ENCODE assay signal across 22 cellular contexts in genomic region chr1:226524547-226524946, GRCh38. TPM values are rescaled to one million over a fixed set of nuclear protein-coding genes. Genes with fewer than 3 reads are reported as not detected.
A peak's percentile ranks its signal among the peaks of the same experiment; 100 is the strongest.
DNase-seq lines count a peak whose midpoint lies in the region; ATAC-seq, FAIRE-seq and TF ChIP-seq lines count a peak whose summit lies in the region.
"Had no signal": no experiment of that assay in that cellular context is flagged by ENCODE, and none has a peak within 500 bp of the region (broad histone marks: within the 10 kb centered on the region; RNA-seq: fewer than 3 reads in every experiment).

No MANE protein-coding gene starts in this region.

- FAIRE-seq in H1 (lab: Jason Lieb, UNC), result no peak
- FAIRE-seq: A549, D721Med, G401.6, GM12891 had no signal

- H3K27ac ChIP-seq in left ventricle myocardium inferior (replicated peaks), result peak overlapping the region; percentile 48
- H3K27ac ChIP-seq in H1 (ENCODE audit: low read depth, low read length), result no peak overlapping the region
- peak overlapping the region; percentile 77 for H3K27ac ChIP-seq in suprapubic skin
- H3K27ac ChIP-seq: 22Rv1; A549; BLaER1 treated with 17β-estradiol and CSF1 and Interleukin-3, amounts not matched to agents 10 nM and 100 nM; C4-2B had no signal

- H3K9me3 ChIP-seq in left ventricle myocardium inferior (replicated peaks) (peaks cover 6% of the 10 kb centered on the region), H1 (ENCODE audit: insufficient read depth in 2 of 2, low read depth in 1 of 2, low read length in 1 of 2) (no peaks in the 10 kb centered on the region; a peak in 1 of 4 replicates), suprapubic skin (no peaks in the 10 kb centered on the region)
- H3K9me3 ChIP-seq: A549, Caco-2 had no signal

- CTCF ChIA-PET in H1 (lab: Charles Lee; ENCODE audit: partially characterized antibody), result interaction anchor here (1.0 to 5.6 kb wide), 8 partner anchors 13 to 333 kb away, joined by 3 to 34 read pairs (median 4); partner anchors contain the start of gene STUM

- no peak overlapping the region for H3K4ac ChIP-seq in H1 (replicated peaks; ENCODE audit: insufficient read length, low read depth, low read length)

- no peak overlapping the region for H4K91ac ChIP-seq in H1 (replicated peaks; ENCODE audit: insufficient read length, low read length)

- no peak overlapping the region for H3K14ac ChIP-seq in H1 (ENCODE audit: insufficient read length)

- TF ChIP-seq RAD21 in H1 (IDR thresholded peaks at IDR 0.05 in 1 of 2, conservative IDR thresholded peaks at IDR 0.05 in 1 of 2; ENCODE audit: low read depth in 2 of 2, low read length in 2 of 2), result no peak

- H3K4me3 ChIP-seq in left ventricle myocardium inferior (no peak overlapping the region), H1 (ENCODE audit: extremely low read depth in 1 of 4, insufficient read depth in 2 of 4, low read depth in 3 of 4, low read length in 4 of 4) (no peak overlapping the region), suprapubic skin (no peak overlapping the region)
- H3K4me3 ChIP-seq: A549; BLaER1 treated with 17β-estradiol and CSF1 and Interleukin-3, amounts not matched to agents 10 nM and 100 nM had no signal

- H2AFZ ChIP-seq in H1 (ENCODE audit: low read length), result no peak overlapping the region

- no peak overlapping the region for H4K5ac ChIP-seq in H1 (ENCODE audit: insufficient read length, low read depth, low read length)

- no peaks in the 10 kb centered on the region for H3K79me2 ChIP-seq in H1 (ENCODE audit: control insufficient read depth in 1 of 2, insufficient read depth in 2 of 2, low read length in 2 of 2)

- H3K4me2 ChIP-seq in H1 (ENCODE audit: insufficient read depth in 1 of 2, low read depth in 2 of 2, low read length in 2 of 2), result no peak overlapping the region
- H3K4me2 ChIP-seq: A549; BLaER1 treated with 17β-estradiol and CSF1 and Interleukin-3, amounts not matched to agents 10 nM and 100 nM had no signal

- H2BK12ac ChIP-seq in H1 (ENCODE audit: low read depth, low read length), result no peak overlapping the region

- no peak overlapping the region for H2BK20ac ChIP-seq in H1 (ENCODE audit: low read length)

- H2BK15ac ChIP-seq in H1 (ENCODE audit: low read length), result no peak overlapping the region

- no peaks in the 10 kb centered on the region for H4K20me1 ChIP-seq in H1 (replicated peaks in 1 of 2; ENCODE audit: control insufficient read depth in 1 of 2, insufficient read depth in 2 of 2, low read length in 2 of 2)
- H4K20me1 ChIP-seq: BLaER1 treated with 17β-estradiol and CSF1 and Interleukin-3, amounts not matched to agents 10 nM and 100 nM had no signal

- no peak overlapping the region for H2BK5ac ChIP-seq in H1 (ENCODE audit: low read depth, low read length)

- TF ChIP-seq EP300 in H1 (IDR thresholded peaks at IDR 0.05; ENCODE audit: borderline replicate concordance in 1 of 2, low read depth in 2 of 2, low read length in 2 of 2) (no peak), suprapubic skin (IDR thresholded peaks at IDR 0.05) (no peak)

- H3K23ac ChIP-seq in H1 (ENCODE audit: insufficient read length), result no peak overlapping the region

- DNase-seq in left ventricle myocardium inferior (no peak), Right ventricle myocardium superior (no peak), H1 (ENCODE audit: low read depth in 1 of 2, low spot score in 2 of 2) (no peak), suprapubic skin (ENCODE audit: low spot score in 2 of 2) (no peak), NCI-H187 (lab: John Stamatoyannopoulos, UW) (no peak), hypothalamus (lab: John Stamatoyannopoulos, UW) (no peak)
- DNase-seq: AML-193; Caco-2; Calu3; CD4-positive, alpha-beta T cell; CD8-positive, alpha-beta T cell; DMS79 treated with DMSO at 0.1 percent for 48 hours; GF-D8 had no signal

- H2BK120ac ChIP-seq in H1 (replicated peaks; ENCODE audit: low read depth, low read length), result no peak overlapping the region

- intact Hi-C loops in left ventricle myocardium inferior (cut with micrococcal nuclease), result no loop called here
- intact Hi-C loops in Right ventricle myocardium superior (cut with DNase I), result no loop called here

- H3K4me1 ChIP-seq in left ventricle myocardium inferior (peaks cover 26% of the 10 kb centered on the region), H1 (replicated peaks in 1 of 4; ENCODE audit: control insufficient read depth in 3 of 4, insufficient read depth in 4 of 4, low read length in 3 of 4) (peaks cover 4 to 15% (median 10%) of the 10 kb centered on the region in 4 experiments), suprapubic skin (no peaks in the 10 kb centered on the region)
- H3K4me1 ChIP-seq: A549, Caco-2 had no signal

- H3K9ac ChIP-seq in H1 (replicated peaks in 1 of 4; ENCODE audit: extremely low read depth in 1 of 4, low read depth in 3 of 4, low read length in 3 of 4), result no peak overlapping the region
- H3K9ac ChIP-seq: BLaER1 treated with 17β-estradiol and CSF1 and Interleukin-3, amounts not matched to agents 10 nM and 100 nM had no signal

- H3K23me2 ChIP-seq in H1 (ENCODE audit: low read depth, low read length), result no peaks in the 10 kb centered on the region

- H3K27me3 ChIP-seq in left ventricle myocardium inferior (ENCODE audit: low read depth) (no peaks in the 10 kb centered on the region), H1 (replicated peaks in 1 of 4; ENCODE audit: control insufficient read depth in 3 of 4, extremely low read depth in 1 of 4, insufficient read depth in 3 of 4, low read length in 3 of 4) (no peaks in the 10 kb centered on the region; a peak in 1 of 7 replicates), suprapubic skin (peaks cover 5% of the 10 kb centered on the region)
- H3K27me3 ChIP-seq: BLaER1 treated with 17β-estradiol and CSF1 and Interleukin-3, amounts not matched to agents 10 nM and 100 nM had no signal

- POLR2A ChIA-PET in H1 (lab: Charles Lee; ENCODE audit: partially characterized antibody), result interaction anchor here (1.1 kb wide), 1 partner anchor 9 kb away, joined by 3 read pairs; no protein-coding TSS in a partner anchor

- no peak overlapping the region for H3K18ac ChIP-seq in H1 (ENCODE audit: extremely low read depth, low read length)

- no peak overlapping the region for H3K56ac ChIP-seq in H1 (replicated peaks; ENCODE audit: insufficient read length, low read depth, low read length)

- ATAC-seq in Right ventricle myocardium superior (ENCODE audit: poor library complexity), result no peak
- ATAC-seq: A549; CD8-positive, alpha-beta T cell had no signal

- H3K36me3 ChIP-seq in left ventricle myocardium inferior, result no peaks in the 10 kb centered on the region
- H3K36me3 ChIP-seq in H1 (ENCODE audit: control insufficient read depth in 2 of 4, insufficient read depth in 4 of 4, low read length in 3 of 4), result no peaks in the 10 kb centered on the region
- no peaks in the 10 kb centered on the region for H3K36me3 ChIP-seq in suprapubic skin
- H3K36me3 ChIP-seq: BLaER1 treated with 17β-estradiol and CSF1 and Interleukin-3, amounts not matched to agents 10 nM and 100 nM had no signal

- TF ChIP-seq CTCF in left ventricle myocardium inferior (IDR thresholded peaks at IDR 0.05; ENCODE audit: borderline replicate concordance) (no peak), H1 (IDR thresholded peaks at IDR 0.05; ENCODE audit: control extremely low read depth in 1 of 3, insufficient read depth in 1 of 3, low read depth in 1 of 3, low read length in 3 of 3) (no peak), suprapubic skin (IDR thresholded peaks at IDR 0.05) (no peak)

- H4K8ac ChIP-seq in H1 (ENCODE audit: extremely low read depth, insufficient read depth, low read length), result no peak overlapping the region

- H2AK5ac ChIP-seq in H1 (ENCODE audit: low read depth, low read length), result no peak overlapping the region

- no peaks in the 10 kb centered on the region for H3K79me1 ChIP-seq in H1 (ENCODE audit: low read depth, low read length)

- TF ChIP-seq POLR2A in H1 (IDR thresholded peaks at IDR 0.05; ENCODE audit: control extremely low read depth in 1 of 2, low read depth in 2 of 2, low read length in 2 of 2) (no peak), suprapubic skin (IDR thresholded peaks at IDR 0.05) (no peak)

TF ChIP-seq in H1, 55 proteins besides CTCF, POLR2A, EP300 and RAD21:
- TF ChIP-seq CEBPB (IDR thresholded peaks at IDR 0.05; ENCODE audit: low read depth, low read length) (no peak), TAF1 (IDR thresholded peaks at IDR 0.05; ENCODE audit: low read depth, low read length) (no peak), GTF2F1 (IDR thresholded peaks at IDR 0.05; ENCODE audit: borderline replicate concordance, low read depth, low read length) (no peak), TEAD4 (IDR thresholded peaks at IDR 0.05; ENCODE audit: low read depth, low read length) (no peak), KDM1A (IDR thresholded peaks at IDR 0.05; ENCODE audit: borderline replicate concordance, low read length) (peak; percentile 56; the same call in 1 of the 2 replicates), USF2 (IDR thresholded peaks at IDR 0.05; ENCODE audit: low read length) (no peak)

RNA-seq across cellular contexts. Expression of gene STUM, which starts 24.0 kb away (rescaled TPM):
- total RNA-seq in left ventricle myocardium inferior, result 0.85 TPM
- 1.2 TPM for total RNA-seq in Right ventricle myocardium superior
- total RNA-seq in H1 (2021; fragmentation: NEBNext Ultra II Directional; extraction: Animal tissue kit (Norgen Biotek cat#: 25700)), result 1.2 and 1.3 TPM in 2 replicates
- 0.76 and 0.85 TPM in 2 replicates for polyA plus RNA-seq in H1 (2011; rRNA removed)
- 1.1 TPM for polyA plus RNA-seq in H1 (2011; cell fraction: cytosol; rRNA removed)
- polyA plus RNA-seq in H1 (2011; cell fraction: nucleus; rRNA removed), result 3.4 TPM
- 0.66 to 0.97 TPM (median 0.83 TPM) in 4 replicates for polyA plus RNA-seq in H1 (2012, experiment 1 of 2)
- polyA plus RNA-seq in H1 (2012, experiment 2 of 2), result 0.45 TPM
- 0.55 TPM for polyA plus RNA-seq in H1 (2013, experiment 1 of 2)
- 0.53 TPM for polyA plus RNA-seq in H1 (2013, experiment 2 of 2)
- polyA minus RNA-seq in H1 (2011; rRNA and poly(A)+ RNA removed), result 0.61 and 0.66 TPM in 2 replicates
- polyA minus RNA-seq in H1 (2011; cell fraction: cytosol; rRNA and poly(A)+ RNA removed), result 0.15 TPM
- 1.00 TPM for polyA minus RNA-seq in H1 (2011; cell fraction: nucleus; rRNA and poly(A)+ RNA removed)
- total RNA-seq in suprapubic skin, result 1 to 10 TPM; 1.6 to 5.9 (median 2.0) TPM
- total RNA-seq: A172; Calu3; CD4-positive, alpha-beta T cell; CD8-positive, alpha-beta T cell had no signal
- polyA plus RNA-seq: A549, BJ had no signal
